Comparison of ENCODE assay signal across 11 cellular contexts in the genomic region with DNA sequence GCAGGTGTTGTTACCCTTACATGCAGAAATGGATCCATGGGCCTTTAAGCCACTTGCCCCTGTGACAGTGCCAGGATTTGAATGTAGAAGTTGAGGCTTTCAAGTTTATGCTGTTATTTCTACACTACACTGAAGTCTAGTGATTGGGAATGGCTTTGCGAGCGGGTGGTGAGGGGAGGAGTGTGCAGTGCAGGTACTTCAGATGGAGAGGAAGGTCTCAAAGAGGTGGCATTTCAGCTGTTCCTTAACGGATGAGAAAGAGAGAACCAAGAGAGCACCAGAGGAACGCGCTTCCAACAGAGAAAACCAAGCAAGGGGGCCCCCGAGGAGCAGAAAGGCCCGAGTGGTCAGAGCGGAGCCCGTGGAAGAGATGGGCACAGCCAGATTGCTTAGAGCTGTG. TPM values are rescaled to one million over a fixed set of nuclear protein-coding genes. Genes with fewer than 3 reads are reported as not detected.
A peak's percentile ranks its signal among the peaks of the same experiment; 100 is the strongest.
DNase-seq lines count a peak whose midpoint lies in the region; ATAC-seq and TF ChIP-seq lines count a peak whose summit lies in the region.
"Had no signal": no experiment of that assay in that cellular context is flagged by ENCODE, and none has a peak within 500 bp of the region (broad histone marks: within the 10 kb centered on the region; RNA-seq: fewer than 3 reads in every experiment).

No MANE protein-coding gene starts in this region.

- H3K36me3 Mint-ChIP-seq in osteocyte (ENCODE audit: unreplicated experiment), result peaks cover 16% of the 10 kb centered on the region

- no peak overlapping the region for H3K4me3 ChIP-seq in right atrium auricular region
- no peak overlapping the region for H3K4me3 ChIP-seq in esophagus squamous epithelium
- no peak overlapping the region for H3K4me3 ChIP-seq in aorta (ENCODE audit: low read length in 2 of 2)

- H3K27me3 ChIP-seq in right atrium auricular region (no peaks in the 10 kb centered on the region), esophagus squamous epithelium (no peaks in the 10 kb centered on the region), aorta (ENCODE audit: control insufficient read depth in 1 of 2, insufficient read depth in 2 of 2, low read length in 1 of 2) (no peaks in the 10 kb centered on the region)

- H3K27ac Mint-ChIP-seq in osteocyte (ENCODE audit: unreplicated experiment), result peak overlapping the region; percentile 99
- H3K27ac Mint-ChIP-seq: activated T-helper 1 cell treated with anti-CD3 and anti-CD28 coated beads, Interleukin-12 subunit alpha, Interleukin-12 subunit beta, Interleukin-2, Interleukin-4 antibody, amounts not matched to agents 30 ng/mL and 10 ng/mL and 1 ng/mL, durations not matched to agents 14 hours and 24 hours and 36 hours had no signal

- H3K27ac ChIP-seq in right atrium auricular region, result peak overlapping the region; percentile 97 to 98
- peak overlapping the region; percentile 97 to 100 (median 98) for H3K27ac ChIP-seq in esophagus squamous epithelium
- peak overlapping the region; percentile 83 to 97 for H3K27ac ChIP-seq in aorta (ENCODE audit: low read depth in 1 of 2, low read length in 2 of 2)

- TF ChIP-seq CTCF in right atrium auricular region (IDR thresholded peaks at IDR 0.05) (no peak), esophagus squamous epithelium (IDR thresholded peaks at IDR 0.05) (no peak), osteocyte (IDR thresholded peaks at IDR 0.05) (no peak)

- H3K4me1 ChIP-seq in right atrium auricular region (peaks cover 0 to 100% of the 10 kb centered on the region in 2 donors), esophagus squamous epithelium (peaks cover 89 to 100% (median 92%) of the 10 kb centered on the region in 3 donors), aorta (ENCODE audit: control insufficient read depth in 1 of 2, insufficient read depth in 2 of 2, low read length in 2 of 2) (peaks cover 5 to 18% of the 10 kb centered on the region in 2 donors)

- H3K36me3 ChIP-seq in right atrium auricular region, result peaks cover 21% of the 10 kb centered on the region
- H3K36me3 ChIP-seq in esophagus squamous epithelium, result peaks cover 0 to 27% (median 4%) of the 10 kb centered on the region in 3 donors
- peaks cover 0 to 2% of the 10 kb centered on the region in 2 donors for H3K36me3 ChIP-seq in aorta (ENCODE audit: control insufficient read depth in 1 of 2, insufficient read depth in 2 of 2, low read length in 1 of 2)

- no peaks in the 10 kb centered on the region for H3K9me3 ChIP-seq in right atrium auricular region
- no peaks in the 10 kb centered on the region for H3K9me3 ChIP-seq in esophagus squamous epithelium
- no peaks in the 10 kb centered on the region for H3K9me3 ChIP-seq in aorta (ENCODE audit: control insufficient read depth, low read length)

- no peak for DNase-seq in right atrium auricular region (ENCODE audit: low spot score)
- DNase-seq in cardiac septum (ENCODE audit: low spot score), result no peak
- no peak for DNase-seq in esophagus squamous epithelium (lab: John Stamatoyannopoulos, UW)
- DNase-seq in osteocyte (ENCODE audit: extremely low spot score, unreplicated experiment), result no peak
- DNase-seq in aorta, result no peak
- DNase-seq in anterior cingulate cortex (lab: John Stamatoyannopoulos, UW), result no peak
- DNase-seq: dermis blood vessel endothelial cell, NCI-H2081 had no signal

- H3K4me3 Mint-ChIP-seq in osteocyte (ENCODE audit: unreplicated experiment), result no peak overlapping the region
- H3K4me3 Mint-ChIP-seq: activated T-helper 1 cell treated with anti-CD3 and anti-CD28 coated beads, Interleukin-12 subunit alpha, Interleukin-12 subunit beta, Interleukin-2, Interleukin-4 antibody, amounts not matched to agents 30 ng/mL and 10 ng/mL and 1 ng/mL, durations not matched to agents 14 hours and 24 hours and 36 hours had no signal

- no peak for TF ChIP-seq POLR2A in esophagus squamous epithelium (IDR thresholded peaks at IDR 0.05)

- intact Hi-C loops in cardiac septum (cut with DNase I), result no loop called here
- intact Hi-C loops in esophagus squamous epithelium (cut with DNase I), result no loop called here
- intact Hi-C loops in aorta (cut with DNase I), result no loop called here

- ATAC-seq in aorta (ENCODE audit: low FRiP score) (no peak), GM18867 (IDR thresholded peaks at IDR 0.05; ENCODE audit: unreplicated experiment) (no peak), GM21381 (IDR thresholded peaks at IDR 0.05; ENCODE audit: unreplicated experiment) (no peak)

- H3K9me3 Mint-ChIP-seq in osteocyte (ENCODE audit: unreplicated experiment), result no peaks in the 10 kb centered on the region
- H3K9me3 Mint-ChIP-seq: activated T-helper 1 cell treated with anti-CD3 and anti-CD28 coated beads, Interleukin-12 subunit alpha, Interleukin-12 subunit beta, Interleukin-2, Interleukin-4 antibody, amounts not matched to agents 30 ng/mL and 10 ng/mL and 1 ng/mL, durations not matched to agents 14 hours and 24 hours and 36 hours had no signal

- peaks cover 96% of the 10 kb centered on the region for H3K4me1 Mint-ChIP-seq in osteocyte (ENCODE audit: unreplicated experiment)

- WGBS in esophagus squamous epithelium, 2 donors, result 80 to 86% methylated on average over 8 to 9 of the region's 9 CpGs
- 67 to 73% methylated on average over 9 of the region's 9 CpGs for WGBS in aorta, 2 donors

- no peaks in the 10 kb centered on the region for H3K27me3 Mint-ChIP-seq in osteocyte (ENCODE audit: unreplicated experiment)

RNA-seq across cellular contexts. Expression of gene ACTN4, which starts 13.3 kb away (rescaled TPM):
- total RNA-seq in right atrium auricular region (100 to 1,000 TPM; 115 to 180 TPM), cardiac septum (190 TPM), esophagus squamous epithelium (100 to 1,000 TPM; 302 to 705 (median 414) TPM), osteocyte (525 and 560 TPM in 2 replicates), aorta (1,000 to 10,000 TPM in 1 of 2 donors, 100 to 1,000 TPM in 1; 794 to 1,985 TPM)
- polyA plus RNA-seq in aorta, result 100 to 1,000 TPM; 111 to 163 TPM

RNA-seq across cellular contexts. Expression of gene EIF3K, which starts 41.7 kb away (rescaled TPM):
- 100 to 1,000 TPM; 716 to 786 TPM for total RNA-seq in right atrium auricular region
- 483 TPM for total RNA-seq in cardiac septum
- total RNA-seq in esophagus squamous epithelium, result 100 to 1,000 TPM; 437 to 578 (median 516) TPM
- total RNA-seq in osteocyte, result 258 and 262 TPM in 2 replicates
- 100 to 1,000 TPM; 171 to 183 TPM for total RNA-seq in aorta
- 100 to 1,000 TPM; 299 to 445 TPM for polyA plus RNA-seq in aorta

RNA-seq across cellular contexts. Expression of gene MAP4K1, which starts 43.0 kb away (rescaled TPM):
- total RNA-seq in right atrium auricular region (1 to 10 TPM in 1 of 2 donors, under 1 TPM in 1; 0.83 to 4.2 TPM), cardiac septum (1.5 TPM), esophagus squamous epithelium (1 to 10 TPM; 1.5 to 4.2 (median 2.7) TPM), osteocyte (2.1 and 3.1 TPM in 2 replicates), aorta (10 to 100 TPM in 1 of 2 donors, 1 to 10 TPM in 1; 7.3 to 13.2 TPM)
- 1 to 10 TPM; 1.6 to 2.1 TPM for polyA plus RNA-seq in aorta
- total RNA-seq: dermis blood vessel endothelial cell had no signal
